8 cellular contexts compared by ENCODE assay signal in genomic region chr1:148966084-148966483, GRCh38.
DNase-seq lines count a peak whose midpoint lies in the region; ATAC-seq, FAIRE-seq and TF ChIP-seq lines count a peak whose summit lies in the region.
"Not testable (repeated sequence)": the region's sequence is repeated elsewhere in the genome, so short reads cannot be mapped to it uniquely, and the experiment has no call there.

No MANE protein-coding gene starts in this region.

- in situ Hi-C loops in gastrocnemius medialis (cut with MboI; ENCODE audit: low sequenced_read_pairs in 4 of 4), result not testable (repeated sequence)

- not testable (repeated sequence) for H3K27ac Mint-ChIP-seq in T-helper 17 cell; activated naive CD8-positive, alpha-beta T cell treated with anti-CD3 and anti-CD28 coated beads, Interleukin-2, amount 10 ng/mL, durations not matched to agents 7 days and 5 days

- 19 to 38% methylated on average over 1 of the region's 2 CpGs for WGBS in lung, 2 donors

- H3K27ac ChIP-seq in lung (ENCODE audit: low read depth in 1 of 2, low read length in 1 of 2); gastrocnemius medialis: not testable (repeated sequence)

- not testable (repeated sequence) for H3K4me3 ChIP-seq in lung, gastrocnemius medialis

- not testable (repeated sequence) for H3K27me3 Mint-ChIP-seq in T-helper 17 cell; activated naive CD8-positive, alpha-beta T cell treated with anti-CD3 and anti-CD28 coated beads, Interleukin-2, amount 10 ng/mL, durations not matched to agents 7 days and 5 days

- not testable (repeated sequence) for H3K4me3 Mint-ChIP-seq in T-helper 17 cell; activated naive CD8-positive, alpha-beta T cell treated with anti-CD3 and anti-CD28 coated beads, Interleukin-2, amount 10 ng/mL, durations not matched to agents 7 days and 5 days

- not testable (repeated sequence) for TF ChIP-seq POLR2A in gastrocnemius medialis (IDR thresholded peaks at IDR 0.05)

- not testable (repeated sequence) for H3K36me3 Mint-ChIP-seq in T-helper 17 cell (ENCODE audit: low read depth); activated naive CD8-positive, alpha-beta T cell treated with anti-CD3 and anti-CD28 coated beads, Interleukin-2, amount 10 ng/mL, durations not matched to agents 7 days and 5 days

- H3K36me3 ChIP-seq in lung (ENCODE audit: control insufficient read depth in 2 of 2, insufficient read depth in 2 of 2, low read length in 2 of 2); gastrocnemius medialis: not testable (repeated sequence)

- TF ChIP-seq CTCF in lung (IDR thresholded peaks at IDR 0.05; ENCODE audit: control extremely low read depth, extremely low read depth), result not testable (repeated sequence)
- TF ChIP-seq CTCF in gastrocnemius medialis (IDR thresholded peaks at IDR 0.05 in 4 of 5, conservative IDR thresholded peaks at IDR 0.05 in 1 of 5), result peak in 1 of 5 experiments; percentile 28

- POLR2A ChIA-PET in activated naive CD8-positive, alpha-beta T cell treated with anti-CD3 and anti-CD28 coated beads, Interleukin-2, amount 10 ng/mL, durations not matched to agents 7 days and 5 days (lab: Charles Lee), result not testable (repeated sequence)

- H3K9me3 ChIP-seq in T-helper 17 cell (ENCODE audit: control insufficient read depth, low read length, poor library complexity, severe bottlenecking); lung (ENCODE audit: control insufficient read depth in 2 of 2, insufficient read depth in 1 of 2, low read length in 1 of 2); gastrocnemius medialis: not testable (repeated sequence)

- peak; percentile 65 for ATAC-seq in GM18909 (IDR thresholded peaks at IDR 0.05; ENCODE audit: poor library complexity, unreplicated experiment)
- peak; percentile 58 for ATAC-seq in HG03108 (IDR thresholded peaks at IDR 0.05; ENCODE audit: unreplicated experiment)
- ATAC-seq in T-helper 17 cell, result peak; percentile 95
- peak; percentile 67 for ATAC-seq in activated naive CD8-positive, alpha-beta T cell treated with anti-CD3 and anti-CD28 coated beads, Interleukin-2, amount 10 ng/mL, durations not matched to agents 7 days and 5 days (ENCODE audit: low read depth)
- ATAC-seq in lung (ENCODE audit: insufficient read depth, low FRiP score), result peak; percentile 85
- ATAC-seq in gastrocnemius medialis, result peak; percentile 60 to 67

- H3K9me3 Mint-ChIP-seq in activated naive CD8-positive, alpha-beta T cell treated with anti-CD3 and anti-CD28 coated beads, Interleukin-2, amount 10 ng/mL, durations not matched to agents 7 days and 5 days, result not testable (repeated sequence)

- not testable (repeated sequence) for H3K4me1 ChIP-seq in lung (ENCODE audit: control insufficient read depth in 2 of 2, insufficient read depth in 2 of 2, low read length in 2 of 2); gastrocnemius medialis

- peak; percentile 87 for FAIRE-seq in A204.1 (lab: Jason Lieb, UNC)
- peak; percentile 95 for FAIRE-seq in frontal cortex (lab: Jason Lieb, UNC)

- intact Hi-C loops in gastrocnemius medialis (cut with DNase I; ENCODE audit: low total_unique reads), result not testable (repeated sequence)

- H3K4me1 Mint-ChIP-seq in T-helper 17 cell; activated naive CD8-positive, alpha-beta T cell treated with anti-CD3 and anti-CD28 coated beads, Interleukin-2, amount 10 ng/mL, durations not matched to agents 7 days and 5 days: not testable (repeated sequence)

- not testable (repeated sequence) for DNase-seq in T-helper 17 cell; activated naive CD8-positive, alpha-beta T cell treated with anti-CD3 and anti-CD28 coated beads, Interleukin-2, amount 10 ng/mL, durations not matched to agents 7 days and 5 days; frontal cortex (ENCODE audit: low spot score in 2 of 2); lung (ENCODE audit: low spot score); gastrocnemius medialis

- H3K27me3 ChIP-seq in lung (ENCODE audit: control insufficient read depth, insufficient read depth); gastrocnemius medialis: not testable (repeated sequence)
